In the genomic region with DNA sequence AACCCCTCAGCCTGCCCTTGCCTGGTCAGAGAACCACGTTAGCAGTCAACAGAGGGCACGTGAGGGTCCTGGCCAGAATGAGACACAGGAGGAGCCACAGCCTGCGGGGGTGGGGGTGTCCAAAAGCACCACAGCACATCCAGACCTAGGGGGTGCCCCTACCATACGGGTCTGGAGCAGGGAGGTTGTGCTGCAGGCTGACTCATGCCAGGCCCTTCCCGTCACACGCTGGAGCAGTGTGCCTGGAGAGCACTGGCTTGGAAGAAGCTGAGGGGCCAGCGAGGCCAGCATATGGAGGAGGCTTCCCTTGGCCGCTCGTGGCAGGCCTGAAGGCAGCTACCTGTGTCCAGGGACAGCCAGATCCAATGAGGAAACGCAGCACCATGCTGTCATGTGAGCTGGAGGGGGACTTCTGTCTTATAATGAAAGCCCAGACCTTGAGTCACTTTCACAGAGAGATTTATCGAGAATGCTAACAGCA, we compare ENCODE assay signal across 9 cellular contexts. TPM values are rescaled to one million over a fixed set of nuclear protein-coding genes. Genes with fewer than 3 reads are reported as not detected.
DNase-seq lines count a peak whose midpoint lies in the region; ATAC-seq and TF ChIP-seq lines count a peak whose summit lies in the region.
"Had no signal": no experiment of that assay in that cellular context is flagged by ENCODE, and none has a peak within 500 bp of the region (broad histone marks: within the 10 kb centered on the region; RNA-seq: fewer than 3 reads in every experiment).

No MANE protein-coding gene starts in this region.

- H2BK120ac ChIP-seq in IMR-90 (ENCODE audit: low read depth, low read length) = no peak overlapping the region
- no peak overlapping the region for H2BK120ac ChIP-seq in mesendoderm (ENCODE audit: low read depth, low read length)

- H3K18ac ChIP-seq in IMR-90 (ENCODE audit: low read depth, low read length) = no peak overlapping the region
- H3K18ac ChIP-seq in mesendoderm (ENCODE audit: low read length) = no peak overlapping the region

- no peak overlapping the region for H2AK9ac ChIP-seq in IMR-90 (replicated peaks; ENCODE audit: low read depth, low read length, poor library complexity)

- H3K79me1 ChIP-seq in IMR-90 (ENCODE audit: low read depth in 1 of 2, low read length in 2 of 2) = peaks cover 0 to 20% of the 10 kb centered on the region in 2 experiments; a peak in 2 of 4 replicates
- H3K79me1 ChIP-seq in mesendoderm (ENCODE audit: low read length) = no peaks in the 10 kb centered on the region

- POLR2A ChIA-PET in IMR-90 (lab: Charles Lee; ENCODE audit: unreplicated experiment) = no interaction called here

- no peak overlapping the region for H4K91ac ChIP-seq in IMR-90 (ENCODE audit: insufficient read depth, low read depth, low read length)

- intact Hi-C loops in IMR-90 (cut with micrococcal nuclease) = no loop called here

- H4K8ac ChIP-seq in IMR-90 (ENCODE audit: low read depth in 2 of 2, low read length in 2 of 2) (peak overlapping the region in 1 of 2 experiments; percentile 95; a peak in 1 of 4 replicates), mesendoderm (ENCODE audit: low read depth, low read length) (no peak overlapping the region)

- no peak overlapping the region for H2BK5ac ChIP-seq in IMR-90 (ENCODE audit: low read depth, low read length, poor library complexity, severe bottlenecking)
- no peak overlapping the region for H2BK5ac ChIP-seq in mesendoderm (ENCODE audit: low read length)

- no peak overlapping the region for H2BK20ac ChIP-seq in IMR-90 (ENCODE audit: low read depth, low read length)

- peak overlapping the region; percentile 85; the same call in 1 of the 2 replicates for H3K4ac ChIP-seq in IMR-90 (ENCODE audit: low read depth, low read length)
- H3K4ac ChIP-seq in mesendoderm (ENCODE audit: low read depth, low read length) = no peak overlapping the region

- BruUV-seq in IMR-90 (replicated peaks; lab: Mats Ljungman, UMichigan) = no TSS peak

- H3K36me3 ChIP-seq in IMR-90 (ENCODE audit: control insufficient read depth, insufficient read depth, low read length) = peaks cover 11% of the 10 kb centered on the region; the same call in 1 of the 2 replicates
- peaks cover 9% of the 10 kb centered on the region for H3K36me3 ChIP-seq in adipocyte (ENCODE audit: control insufficient read depth, insufficient read depth, low read length, severe bottlenecking)
- H3K36me3 ChIP-seq in mesendoderm (ENCODE audit: control insufficient read depth, insufficient read depth, low read length) = no peaks in the 10 kb centered on the region

- H3K56ac ChIP-seq in IMR-90 (ENCODE audit: extremely low read depth, insufficient read depth, low read length) = no peak overlapping the region
- H3K56ac ChIP-seq in mesendoderm (ENCODE audit: low read length) = peak overlapping the region; percentile 49

- H3K14ac ChIP-seq in IMR-90 (replicated peaks; ENCODE audit: low read depth, low read length) = no peak overlapping the region

- no peak for TF ChIP-seq POLR2A in IMR-90 (IDR thresholded peaks at IDR 0.05; ENCODE audit: low read depth, low read length)

- no peak overlapping the region for H4K5ac ChIP-seq in IMR-90 (ENCODE audit: low read depth, low read length)
- H4K5ac ChIP-seq in mesendoderm (ENCODE audit: low read length) = no peak overlapping the region

- DNase-seq in IMR-90 (peak; percentile 56), adipocyte (ENCODE audit: low read depth) (peak; percentile 28), mesendoderm (peak; percentile 73), NCI-H2196 (lab: John Stamatoyannopoulos, UW; ENCODE audit: unreplicated experiment) (no peak), left lobe of liver (ENCODE audit: low spot score) (no peak), NCI-H446 (lab: John Stamatoyannopoulos, UW) (no peak), NCI-H774 (lab: John Stamatoyannopoulos, UW) (no peak)
- DNase-seq: NCI-H510A had no signal

- CTCF ChIA-PET in IMR-90 (lab: Yijun Ruan, JAX) = no interaction called here

- no peaks in the 10 kb centered on the region for H3K79me2 ChIP-seq in mesendoderm (ENCODE audit: control insufficient read depth, insufficient read depth, low read length)

- in situ Hi-C loops in IMR-90 (cut with MboI; ENCODE audit: low sequenced_read_pairs) = no loop called here

- no peak overlapping the region for H2BK15ac ChIP-seq in IMR-90 (ENCODE audit: low read depth, low read length)
- H2BK15ac ChIP-seq in mesendoderm (replicated peaks; ENCODE audit: low read depth) = no peak overlapping the region

- H2AK5ac ChIP-seq in IMR-90 (ENCODE audit: low read depth, low read length) = peak overlapping the region; percentile 71; the same call in 1 of the 2 replicates
- no peak overlapping the region for H2AK5ac ChIP-seq in mesendoderm (ENCODE audit: low read length)

- H3K27me3 ChIP-seq in IMR-90 (ENCODE audit: control insufficient read depth, insufficient read depth, low read length) (no peaks in the 10 kb centered on the region; the same call in 1 of the 2 replicates), adipocyte (replicated peaks; ENCODE audit: control insufficient read depth, insufficient read depth, low read length) (no peaks in the 10 kb centered on the region), mesendoderm (ENCODE audit: insufficient read depth, low read length, poor library complexity) (no peaks in the 10 kb centered on the region)

- H3K23ac ChIP-seq in IMR-90 (ENCODE audit: low read depth, low read length) (no peak overlapping the region), mesendoderm (ENCODE audit: low read length) (peak overlapping the region; percentile 66)

- TF ChIP-seq CTCF in C4-2B (conservative IDR thresholded peaks at IDR 0.05) (no peak), IMR-90 (conservative IDR thresholded peaks at IDR 0.05; ENCODE audit: low read depth, low read length) (no peak)

- no peak overlapping the region for H3K9ac ChIP-seq in IMR-90 (ENCODE audit: low read depth, low read length)
- peak overlapping the region; percentile 91 for H3K9ac ChIP-seq in adipocyte (ENCODE audit: low read length)
- peak overlapping the region; percentile 24 for H3K9ac ChIP-seq in mesendoderm (ENCODE audit: low read length)

- dilution Hi-C loops in IMR-90 (cut with HindIII; ENCODE audit: low sequenced_read_pairs, unreplicated experiment) = no loop called here

- ATAC-seq in IMR-90 (ENCODE audit: low read depth) (no peak), left lobe of liver (no peak)

- H3K4me3 ChIP-seq in IMR-90 (ENCODE audit: insufficient read depth, low read depth, low read length) (no peak overlapping the region), adipocyte (ENCODE audit: low read length) (no peak overlapping the region), mesendoderm (ENCODE audit: low read length) (no peak overlapping the region)

- H3K4me1 ChIP-seq in IMR-90 (ENCODE audit: control insufficient read depth, insufficient read depth, low read length) (peaks cover 24% of the 10 kb centered on the region), adipocyte (ENCODE audit: control insufficient read depth, insufficient read depth, low read length) (peaks cover 17% of the 10 kb centered on the region), mesendoderm (ENCODE audit: control insufficient read depth, low read depth, low read length) (no peaks in the 10 kb centered on the region)

- 53% methylated on average over 4 of the region's 11 CpGs; no CpG with 5 or more reads in 1 of the 2 experiments for WGBS in IMR-90 (ENCODE audit: extremely low coverage in 2 of 2, insufficient read length in 1 of 2), 2 experiments
- WGBS in mesendoderm (ENCODE audit: extremely low coverage, insufficient coverage, low lambda C conversion rate) = no CpG with 5 or more reads among the region's 11 CpGs

- H4K20me1 ChIP-seq in IMR-90 (ENCODE audit: insufficient read depth, low read length) = no peaks in the 10 kb centered on the region

- H3K9me1 ChIP-seq in IMR-90 (ENCODE audit: insufficient read depth, low read length) = no peaks in the 10 kb centered on the region

- H3K27ac ChIP-seq in C4-2B (peak overlapping the region; percentile 99), IMR-90 (ENCODE audit: insufficient read depth, low read length) (peak overlapping the region; percentile 93), mesendoderm (ENCODE audit: low read depth, low read length) (peak overlapping the region; percentile 62)

- TF ChIP-seq RAD21 in IMR-90 (IDR thresholded peaks at IDR 0.05; ENCODE audit: low read length) = 0 out of 2 replicates have a peak, but pooled peaks have one; percentile 9

- H3K4me2 ChIP-seq in IMR-90 (ENCODE audit: low read depth, low read length) (no peak overlapping the region), mesendoderm (ENCODE audit: low read length) (no peak overlapping the region)

- H3K9me3 ChIP-seq in IMR-90 (ENCODE audit: control insufficient read depth, insufficient read depth, low read length) = no peaks in the 10 kb centered on the region
- no peaks in the 10 kb centered on the region for H3K9me3 ChIP-seq in adipocyte (ENCODE audit: control insufficient read depth, low read length)

- H2AFZ ChIP-seq in IMR-90 (replicated peaks; ENCODE audit: low read length, poor library complexity) = peak overlapping the region; percentile 9

RNA-seq across cellular contexts. Expression of gene IRAK1, which starts 1.5 kb away (rescaled TPM):
- total RNA-seq in IMR-90 (2012; rRNA removed) (31.9 and 33.3 TPM in 2 replicates), left lobe of liver (58.4 TPM)
- polyA plus RNA-seq in IMR-90 (2012; rRNA removed) = 50.2 and 61.9 TPM in 2 replicates
- 39.9 and 45.4 TPM in 2 replicates for polyA plus RNA-seq in IMR-90 (2012; cell fraction: cytosol; rRNA removed)
- polyA plus RNA-seq in IMR-90 (2012; cell fraction: nucleus; rRNA removed; ENCODE audit: low replicate concordance) = 55.8 and 105 TPM in 2 replicates
- polyA plus RNA-seq in mesendoderm (2013, experiment 1 of 2) = 41.3 TPM
- 39.9 TPM for polyA plus RNA-seq in mesendoderm (2013, experiment 2 of 2)

RNA-seq across cellular contexts. Expression of gene TMEM187, which starts 48.6 kb away (rescaled TPM):
- total RNA-seq in IMR-90 (2012; rRNA removed) (2.8 and 3.4 TPM in 2 replicates), left lobe of liver (11.6 TPM)
- 6.2 and 6.3 TPM in 2 replicates for polyA plus RNA-seq in IMR-90 (2012; rRNA removed)
- 4.8 and 12.1 TPM in 2 replicates for polyA plus RNA-seq in IMR-90 (2012; cell fraction: cytosol; rRNA removed)
- 3.3 and 9.5 TPM in 2 replicates for polyA plus RNA-seq in IMR-90 (2012; cell fraction: nucleus; rRNA removed; ENCODE audit: low replicate concordance)
- polyA plus RNA-seq in mesendoderm (2013, experiment 1 of 2) = 1.2 TPM
- 1.2 TPM for polyA plus RNA-seq in mesendoderm (2013, experiment 2 of 2)

RNA-seq across cellular contexts. Expression of gene HCFC1, which starts 49.6 kb away (rescaled TPM):
- total RNA-seq in IMR-90 (2012; rRNA removed) = 3.2 and 4.4 TPM in 2 replicates
- polyA plus RNA-seq in IMR-90 (2012; rRNA removed) = 17.6 and 19.0 TPM in 2 replicates
- polyA plus RNA-seq in IMR-90 (2012; cell fraction: cytosol; rRNA removed) = 12.9 and 16.8 TPM in 2 replicates
- 21.4 and 46.2 TPM in 2 replicates for polyA plus RNA-seq in IMR-90 (2012; cell fraction: nucleus; rRNA removed; ENCODE audit: low replicate concordance)
- 76.6 TPM for polyA plus RNA-seq in mesendoderm (2013, experiment 1 of 2)
- polyA plus RNA-seq in mesendoderm (2013, experiment 2 of 2) = 74.0 TPM
- total RNA-seq in left lobe of liver = 17.2 TPM

Comparison
In these comparisons a context has a peak if more than half of its experiments do, and no peak if none do; other contexts are left out.
1. DNase-seq: peak in IMR-90 (single experiment), adipocyte (single experiment) and mesendoderm (single experiment); none in NCI-H2196 (single experiment), left lobe of liver (single experiment), NCI-H446 (0 of 2) and NCI-H774 (single experiment).
2. Peak in every context shown above with its lines, with median percentiles within 50 percentile points of each other: H3K27ac ChIP-seq.